9 cellular contexts compared by ENCODE assay signal in the genomic region with DNA sequence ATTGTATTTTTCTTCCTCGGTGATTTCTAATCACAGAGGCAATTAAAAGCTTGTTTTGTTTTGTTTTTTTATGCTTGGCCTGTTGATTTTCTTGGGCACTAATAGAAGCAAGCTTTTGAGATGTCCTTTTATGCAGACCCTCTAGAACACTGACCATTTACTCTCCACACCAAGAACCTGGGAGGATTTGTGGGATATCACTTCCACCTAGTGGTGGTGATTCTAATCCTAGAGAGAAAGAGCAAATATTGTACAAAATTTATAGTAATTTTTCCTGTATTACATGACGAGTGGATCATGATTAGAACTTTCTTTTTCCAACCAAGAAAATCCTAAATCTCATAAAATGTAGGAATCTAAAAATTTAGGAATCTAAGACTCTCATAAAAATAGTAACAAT. TPM values are rescaled to one million over a fixed set of nuclear protein-coding genes. Genes with fewer than 3 reads are reported as not detected.
A peak's percentile ranks its signal among the peaks of the same experiment; 100 is the strongest.
DNase-seq lines count a peak whose midpoint lies in the region; ATAC-seq and TF ChIP-seq lines count a peak whose summit lies in the region.
"Had no signal": no experiment of that assay in that cellular context is flagged by ENCODE, and none has a peak within 500 bp of the region (broad histone marks: within the 10 kb centered on the region; RNA-seq: fewer than 3 reads in every experiment).

No MANE protein-coding gene starts in this region.

- peaks cover 20% of the 10 kb centered on the region for H3K4me1 Mint-ChIP-seq in activated CD4-positive, alpha-beta memory T cell treated with anti-CD3 and anti-CD28 coated beads for 36 hours (ENCODE audit: low read depth)
- H3K4me1 Mint-ChIP-seq in activated T-cell treated with anti-CD3 and anti-CD28 coated beads, Interleukin-2, amount 50 U/mL, for 4 hours (ENCODE audit: low read depth), result peaks cover 23% of the 10 kb centered on the region

- peaks cover 28% of the 10 kb centered on the region for H3K36me3 Mint-ChIP-seq in activated CD4-positive, alpha-beta memory T cell treated with anti-CD3 and anti-CD28 coated beads for 36 hours
- H3K36me3 Mint-ChIP-seq in activated T-cell treated with anti-CD3 and anti-CD28 coated beads, Interleukin-2, amount 50 U/mL, for 4 hours (ENCODE audit: insufficient read depth), result peaks cover 22% of the 10 kb centered on the region

- POLR2A ChIA-PET in activated CD4-positive, alpha-beta memory T cell treated with anti-CD3 and anti-CD28 coated beads for 36 hours (lab: Charles Lee), result no interaction called here

- no peaks in the 10 kb centered on the region for H3K9me3 Mint-ChIP-seq in activated CD4-positive, alpha-beta memory T cell treated with anti-CD3 and anti-CD28 coated beads for 36 hours
- H3K9me3 Mint-ChIP-seq in activated T-cell treated with anti-CD3 and anti-CD28 coated beads, Interleukin-2, amount 50 U/mL, for 4 hours, result no peaks in the 10 kb centered on the region

- intact Hi-C loops in transverse colon (cut with DNase I; ENCODE audit: low total_unique reads), result no loop called here
- intact Hi-C loops in activated CD4-positive, alpha-beta memory T cell treated with anti-CD3 and anti-CD28 coated beads for 36 hours (cut with micrococcal nuclease), result loop anchor here (1.0 kb wide), 1 partner anchor 128 kb away; no protein-coding TSS in a partner anchor

- H3K27ac Mint-ChIP-seq in activated CD4-positive, alpha-beta memory T cell treated with anti-CD3 and anti-CD28 coated beads for 36 hours, result no peak overlapping the region

- CTCF ChIA-PET in activated CD4-positive, alpha-beta memory T cell treated with anti-CD3 and anti-CD28 coated beads for 36 hours (lab: Charles Lee), result interaction anchor here (1.1 to 1.5 kb wide), 3 partner anchors 31 to 166 kb away, joined by 4 read pairs; no protein-coding TSS in a partner anchor

- no peaks in the 10 kb centered on the region for H3K27me3 ChIP-seq in Peyer's patch
- H3K27me3 ChIP-seq in fibroblast of lung (ENCODE audit: control insufficient read depth, insufficient read depth, low read length), result no peaks in the 10 kb centered on the region
- H3K27me3 ChIP-seq in transverse colon, result no peaks in the 10 kb centered on the region

- DNase-seq in NCI-H526 (lab: John Stamatoyannopoulos, UW) (peak; percentile 14 to 55), NCI-H526 treated with DMSO at 0.1 percent for 48 hours (lab: John Stamatoyannopoulos, UW) (no peak), Peyer's patch (no peak), fibroblast of lung (ENCODE audit: low read depth in 2 of 2) (peak; percentile 30 to 73), transverse colon (no peak)
- DNase-seq in activated CD4-positive, alpha-beta memory T cell treated with anti-CD3 and anti-CD28 coated beads for 36 hours, result no peak
- no peak for DNase-seq in activated T-cell treated with anti-CD3 and anti-CD28 coated beads, Interleukin-2, amount 50 U/mL, for 4 hours
- DNase-seq: GF-D8 had no signal

- TF ChIP-seq POLR2A in Peyer's patch (IDR thresholded peaks at IDR 0.05), result no peak
- TF ChIP-seq POLR2A in transverse colon (IDR thresholded peaks at IDR 0.05), result no peak

- H3K9me3 ChIP-seq in Peyer's patch (no peaks in the 10 kb centered on the region), fibroblast of lung (ENCODE audit: control insufficient read depth, insufficient read depth, low read depth, low read length) (no peaks in the 10 kb centered on the region), transverse colon (no peaks in the 10 kb centered on the region)

- H3K79me2 ChIP-seq in fibroblast of lung (ENCODE audit: control insufficient read depth, insufficient read depth, low read length), result no peaks in the 10 kb centered on the region

- H2AFZ ChIP-seq in fibroblast of lung (ENCODE audit: low read length), result no peak overlapping the region

- H3K27me3 Mint-ChIP-seq in activated CD4-positive, alpha-beta memory T cell treated with anti-CD3 and anti-CD28 coated beads for 36 hours, result no peaks in the 10 kb centered on the region
- no peaks in the 10 kb centered on the region for H3K27me3 Mint-ChIP-seq in activated T-cell treated with anti-CD3 and anti-CD28 coated beads, Interleukin-2, amount 50 U/mL, for 4 hours (ENCODE audit: low read depth)

- H3K36me3 ChIP-seq in Peyer's patch (no peaks in the 10 kb centered on the region), fibroblast of lung (ENCODE audit: control insufficient read depth, insufficient read depth, low read length) (no peaks in the 10 kb centered on the region), transverse colon (no peaks in the 10 kb centered on the region)

- no peak overlapping the region for H3K9ac ChIP-seq in fibroblast of lung (ENCODE audit: insufficient read depth, low read length)

- 60% methylated on average over 2 of the region's 2 CpGs for WGBS in transverse colon (ENCODE audit: low coverage in 1 of 2), 2 donors

- H3K4me1 ChIP-seq in Peyer's patch, result no peaks in the 10 kb centered on the region
- H3K4me1 ChIP-seq in fibroblast of lung (ENCODE audit: control insufficient read depth, extremely low read depth, insufficient read depth, low read length), result no peaks in the 10 kb centered on the region
- H3K4me1 ChIP-seq in transverse colon, result peaks cover 0 to 28% (median 22%) of the 10 kb centered on the region in 4 donors

- H3K4me3 ChIP-seq in Peyer's patch (no peak overlapping the region), fibroblast of lung (replicated peaks in 1 of 4; ENCODE audit: control extremely low read depth in 1 of 4, insufficient read depth in 1 of 4, low read depth in 3 of 4, low read length in 4 of 4) (no peak overlapping the region), transverse colon (no peak overlapping the region)

- TF ChIP-seq CTCF in Peyer's patch (IDR thresholded peaks at IDR 0.05) (peak in 4 of 6 experiments; percentile 27 to 56 (median 44)), fibroblast of lung (conservative IDR thresholded peaks at IDR 0.05 in 1 of 2, IDR thresholded peaks at IDR 0.05 in 1 of 2; ENCODE audit: low read depth in 1 of 2, low read length in 2 of 2) (peak; percentile 58 to 59), transverse colon (IDR thresholded peaks at IDR 0.05) (peak; percentile 24 to 65 (median 48))

- H3K4me2 ChIP-seq in fibroblast of lung (ENCODE audit: extremely low read depth, insufficient read depth, low read length), result no peak overlapping the region

- TF ChIP-seq EP300 in transverse colon (IDR thresholded peaks at IDR 0.05; ENCODE audit: low read depth), result no peak

- H3K27ac ChIP-seq in Peyer's patch, result no peak overlapping the region
- no peak overlapping the region for H3K27ac ChIP-seq in fibroblast of lung (ENCODE audit: insufficient read depth, low read length)
- H3K27ac ChIP-seq in transverse colon, result peak overlapping the region in 1 of 4 donors; percentile 74

- no peaks in the 10 kb centered on the region for H4K20me1 ChIP-seq in fibroblast of lung (ENCODE audit: control insufficient read depth, extremely low read depth, insufficient read depth, low read length)

- no peak for ATAC-seq in HG02571 (IDR thresholded peaks at IDR 0.05; ENCODE audit: unreplicated experiment)
- no peak for ATAC-seq in activated T-cell treated with anti-CD3 and anti-CD28 coated beads, Interleukin-2, amount 50 U/mL, for 4 hours

- in situ Hi-C loops in transverse colon (cut with MboI; ENCODE audit: low pct_ligation_motif_present in 1 of 4, low pct_unique_long_range_greater_than_20kb in 1 of 4, low sequenced_read_pairs in 3 of 4), result loop anchor here in 3 of 4 donors (10.0 to 25.0 kb wide), 3 partner anchors 124 to 424 kb away; no protein-coding TSS in a partner anchor

- H3K4me3 Mint-ChIP-seq in activated CD4-positive, alpha-beta memory T cell treated with anti-CD3 and anti-CD28 coated beads for 36 hours, result no peak overlapping the region
- H3K4me3 Mint-ChIP-seq in activated T-cell treated with anti-CD3 and anti-CD28 coated beads, Interleukin-2, amount 50 U/mL, for 4 hours, result no peak overlapping the region

RNA-seq across cellular contexts. Expression of a gene that starts 23.4 kb away (rescaled TPM):
- 10 to 100 TPM in 1 of 4 donors, 1 to 10 TPM in 2, under 1 TPM in 1; 0.85 to 11.6 (median 1.8) TPM for total RNA-seq in Peyer's patch
- 6.3 and 6.4 TPM in 2 replicates for total RNA-seq in fibroblast of lung
- polyA plus RNA-seq in fibroblast of lung, result 5.5 and 6.0 TPM in 2 replicates
- polyA plus RNA-seq in fibroblast of lung (2012), result 3.2 and 3.5 TPM in 2 replicates
- 0.63 and 1.5 TPM in 2 replicates for polyA minus RNA-seq in fibroblast of lung (ENCODE audit: low replicate concordance)
- total RNA-seq in transverse colon, result 1 to 10 TPM in 2 of 4 donors, under 1 TPM in 1, not detected in 1; 0.20 to 2.4 (median 1.6) TPM
- total RNA-seq in activated CD4-positive, alpha-beta memory T cell treated with anti-CD3 and anti-CD28 coated beads for 36 hours, result 10 to 100 TPM; 28.8 to 30.0 TPM
- total RNA-seq in activated T-cell treated with anti-CD3 and anti-CD28 coated beads, Interleukin-2, amount 50 U/mL, for 4 hours, result 1 to 10 TPM; 6.8 to 8.6 (median 8.5) TPM

Comparison
In these comparisons a context has a peak if more than half of its experiments do, and no peak if none do; other contexts are left out.
1. DNase-seq: peak in NCI-H526 (2 of 2) and fibroblast of lung (2 of 2); none in NCI-H526 treated with DMSO at 0.1 percent for 48 hours (single experiment), Peyer's patch (0 of 3), transverse colon (single experiment), activated CD4-positive, alpha-beta memory T cell treated with anti-CD3 and anti-CD28 coated beads for 36 hours (single experiment) and activated T-cell treated with anti-CD3 and anti-CD28 coated beads, Interleukin-2, amount 50 U/mL, for 4 hours (single experiment).
2. Peak in every context shown above with its lines, with median percentiles within 50 percentile points of each other: CTCF ChIP-seq.